ENCODE assay signal across 8 cellular contexts in the genomic region with DNA sequence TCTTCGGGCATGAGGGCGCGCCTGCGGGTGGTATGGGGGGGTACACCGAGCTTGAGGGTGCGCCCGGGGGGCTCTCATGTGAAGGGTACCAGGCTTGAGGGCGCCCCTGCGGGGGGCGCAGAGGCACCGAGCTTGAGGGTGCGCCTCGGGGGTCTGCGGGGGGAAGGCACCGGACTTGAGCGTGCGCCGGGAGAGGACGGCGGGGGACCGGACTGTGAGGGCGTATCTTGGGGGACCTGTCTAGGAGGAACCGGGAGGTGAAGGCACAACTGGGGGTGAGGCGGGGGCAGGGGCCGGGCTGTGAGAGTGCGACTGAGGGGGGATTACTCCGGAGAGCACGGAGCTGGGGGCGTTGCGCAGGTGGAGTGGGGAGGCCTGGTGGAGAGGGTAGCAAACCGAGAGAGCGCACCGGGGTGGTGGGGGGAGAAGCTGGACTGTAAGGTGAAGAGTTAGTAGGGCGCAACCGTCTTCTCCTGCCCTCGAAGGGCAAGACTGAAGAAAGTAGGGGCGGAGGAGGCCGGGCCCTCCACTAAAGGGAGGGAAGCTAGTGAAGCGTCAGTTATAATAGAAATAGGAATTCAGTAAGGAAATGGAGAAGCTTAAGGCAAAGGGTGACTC. TPM values are rescaled to one million over a fixed set of nuclear protein-coding genes. Genes with fewer than 3 reads are reported as not detected.
A peak's percentile ranks its signal among the peaks of the same experiment; 100 is the strongest.
DNase-seq lines count a peak whose midpoint lies in the region; TF ChIP-seq lines count a peak whose summit lies in the region.

No MANE protein-coding gene starts in this region.

- peak overlapping the region; percentile 94 for H3K27ac ChIP-seq in CD8-positive, alpha-beta memory T cell (ENCODE audit: low read depth, low read length)
- H3K27ac ChIP-seq in parathyroid adenoma: peak overlapping the region; percentile 99

- peaks cover 0 to 36% (median 0%) of the 10 kb centered on the region in 3 donors for H3K36me3 Mint-ChIP-seq in CD8-positive, alpha-beta memory T cell
- H3K36me3 Mint-ChIP-seq in glutamatergic neuron (ENCODE audit: unreplicated experiment): no peaks in the 10 kb centered on the region

- no peaks in the 10 kb centered on the region for H3K27me3 Mint-ChIP-seq in CD8-positive, alpha-beta memory T cell
- H3K27me3 Mint-ChIP-seq in glutamatergic neuron (ENCODE audit: unreplicated experiment): peaks cover 5% of the 10 kb centered on the region

- peak overlapping the region; percentile 99 to 100 (median 99) for H3K27ac Mint-ChIP-seq in CD8-positive, alpha-beta memory T cell
- peak overlapping the region; percentile 100 for H3K27ac Mint-ChIP-seq in glutamatergic neuron (ENCODE audit: unreplicated experiment)

- peaks cover 16 to 26% (median 24%) of the 10 kb centered on the region in 3 donors for H3K4me1 Mint-ChIP-seq in CD8-positive, alpha-beta memory T cell
- H3K4me1 Mint-ChIP-seq in glutamatergic neuron (ENCODE audit: low read depth, unreplicated experiment): peaks cover 7% of the 10 kb centered on the region

- H3K4me1 ChIP-seq in CD8-positive, alpha-beta memory T cell (ENCODE audit: insufficient read depth, low read length): peaks cover 19% of the 10 kb centered on the region
- no peaks in the 10 kb centered on the region for H3K4me1 ChIP-seq in parathyroid adenoma

- TF ChIP-seq CTCF in glutamatergic neuron (IDR thresholded peaks at IDR 0.05; ENCODE audit: partially characterized antibody, unreplicated experiment) (no peak), parathyroid adenoma (IDR thresholded peaks at IDR 0.05) (no peak)

- H3K9me3 Mint-ChIP-seq in CD8-positive, alpha-beta memory T cell: no peaks in the 10 kb centered on the region
- H3K9me3 Mint-ChIP-seq in glutamatergic neuron (ENCODE audit: unreplicated experiment): peaks cover 10% of the 10 kb centered on the region

- CTCF ChIA-PET in CD8-positive, alpha-beta memory T cell (lab: Charles Lee): interaction anchor here (0.8 to 11.5 kb wide), 25 partner anchors 10 to 450 kb away, joined by 3 to 122 read pairs (median 5); a partner anchor contains a TSS

- peak overlapping the region; percentile 99 for H2AFZ ChIP-seq in parathyroid adenoma

- peak; percentile 14 to 63 (median 20) for DNase-seq in CD8-positive, alpha-beta memory T cell
- DNase-seq in NOMO-1 treated with dmso at 0.1 percent for 144 hours (lab: John Stamatoyannopoulos, UW; ENCODE audit: unreplicated experiment) (peak; percentile 14), glutamatergic neuron (peak; percentile 42), NCI-H1105 (lab: John Stamatoyannopoulos, UW) (no peak), cerebellar cortex (ENCODE audit: low spot score) (no peak), DMS 273 (lab: John Stamatoyannopoulos, UW; ENCODE audit: unreplicated experiment) (no peak)
- peak; percentile 17 for DNase-seq in activated gamma-delta T cell treated with anti-CD3 and anti-CD28 coated beads, Interleukin-2, amount 50 U/mL, for 16 hours (ENCODE audit: low read depth)

- H3K79me2 ChIP-seq in parathyroid adenoma: peaks cover 16% of the 10 kb centered on the region

- POLR2A ChIA-PET in CD8-positive, alpha-beta memory T cell (lab: Charles Lee): interaction anchor here (0.6 to 6.5 kb wide), 19 partner anchors 11 to 227 kb away, joined by 3 to 81 read pairs (median 11); a partner anchor contains a TSS

- peak overlapping the region; percentile 97 for H3K9ac ChIP-seq in parathyroid adenoma

- H3K4me3 Mint-ChIP-seq in CD8-positive, alpha-beta memory T cell: peak overlapping the region; percentile 94 to 100 (median 100)
- peak overlapping the region; percentile 89 for H3K4me3 Mint-ChIP-seq in glutamatergic neuron (ENCODE audit: unreplicated experiment)

- H3K9me3 ChIP-seq in CD8-positive, alpha-beta memory T cell (ENCODE audit: low read length): no peaks in the 10 kb centered on the region
- H3K9me3 ChIP-seq in parathyroid adenoma (ENCODE audit: control insufficient read depth, low read length): no peaks in the 10 kb centered on the region

- no peaks in the 10 kb centered on the region for H3K36me3 ChIP-seq in CD8-positive, alpha-beta memory T cell (ENCODE audit: insufficient read depth, low read length)
- no peaks in the 10 kb centered on the region for H3K36me3 ChIP-seq in parathyroid adenoma (ENCODE audit: control insufficient read depth, insufficient read depth, low read length)

- H3K4me3 ChIP-seq in CD8-positive, alpha-beta memory T cell (ENCODE audit: low read length): peak overlapping the region; percentile 68
- peak overlapping the region; percentile 88 for H3K4me3 ChIP-seq in parathyroid adenoma (ENCODE audit: low read depth, low read length)

- no peaks in the 10 kb centered on the region for H3K27me3 ChIP-seq in CD8-positive, alpha-beta memory T cell (ENCODE audit: insufficient read depth, low read length, poor library complexity, severe bottlenecking)
- no peaks in the 10 kb centered on the region for H3K27me3 ChIP-seq in parathyroid adenoma (ENCODE audit: control insufficient read depth, insufficient read depth, low read length)

- H3K4me2 ChIP-seq in parathyroid adenoma (ENCODE audit: low read length): peak overlapping the region; percentile 87

RNA-seq across cellular contexts. Expression of a gene that starts 1.1 kb away (rescaled TPM):
- total RNA-seq in CD8-positive, alpha-beta memory T cell: 100 to 1,000 TPM; 187 to 189 TPM
- 85.6 TPM for polyA plus RNA-seq in CD8-positive, alpha-beta memory T cell
- total RNA-seq in glutamatergic neuron (ENCODE audit: unreplicated experiment): 188 TPM

Comparison
In these comparisons a context has a peak if more than half of its experiments do, and no peak if none do; other contexts are left out.
1. DNase-seq: peak in CD8-positive, alpha-beta memory T cell (5 of 5), NOMO-1 treated with dmso at 0.1 percent for 144 hours (single experiment), activated gamma-delta T cell treated with anti-CD3 and anti-CD28 coated beads, Interleukin-2, amount 50 U/mL, for 16 hours (single experiment) and glutamatergic neuron (single experiment); none in NCI-H1105 (single experiment), cerebellar cortex (single experiment) and DMS 273 (single experiment).